ENCODE assay signal across 28 cellular contexts in genomic region chr5:127666043-127666716, GRCh38. TPM values are rescaled to one million over a fixed set of nuclear protein-coding genes. Genes with fewer than 3 reads are reported as not detected.
DNase-seq lines count a peak whose midpoint lies in the region; ATAC-seq and TF ChIP-seq lines count a peak whose summit lies in the region.
"Had no signal": no experiment of that assay in that cellular context is flagged by ENCODE, and none has a peak within 500 bp of the region (broad histone marks: within the 10 kb centered on the region; RNA-seq: fewer than 3 reads in every experiment).

No MANE protein-coding gene starts in this region.

- WGBS in IMR-90 (ENCODE audit: extremely low coverage in 2 of 2, insufficient read length in 1 of 2), 2 experiments: no CpG with 5 or more reads among the region's 3 CpGs

- H3K4me3 Mint-ChIP-seq in activated CD4-positive, alpha-beta memory T cell treated with anti-CD3 and anti-CD28 coated beads for 36 hours: no peak overlapping the region
- H3K4me3 Mint-ChIP-seq: activated CD4-positive, alpha-beta T cell treated with anti-CD3 and anti-CD28 coated beads for 36 hours; neural crest cell; T-helper 1 cell treated with Interleukin-12 subunit alpha and Interleukin-12 subunit beta and Interleukin-4 antibody, amounts not matched to agents 30 μg/mL and 1 μg/mL, for 36 hours had no signal

- intact Hi-C loops in IMR-90 (cut with micrococcal nuclease) (no loop called here), gastrocnemius medialis (cut with DNase I; ENCODE audit: low total_unique reads) (no loop called here)
- intact Hi-C loops in activated CD4-positive, alpha-beta memory T cell treated with anti-CD3 and anti-CD28 coated beads for 36 hours (cut with micrococcal nuclease): no loop called here

- no peak overlapping the region for H4K91ac ChIP-seq in IMR-90 (ENCODE audit: insufficient read depth, low read depth, low read length)

- dilution Hi-C loops in IMR-90 (cut with HindIII; ENCODE audit: low sequenced_read_pairs, unreplicated experiment): no loop called here

- H2AFZ ChIP-seq in IMR-90 (replicated peaks; ENCODE audit: low read length, poor library complexity): no peak overlapping the region

- H3K36me3 Mint-ChIP-seq in activated CD4-positive, alpha-beta memory T cell treated with anti-CD3 and anti-CD28 coated beads for 36 hours: no peaks in the 10 kb centered on the region

- no peaks in the 10 kb centered on the region for H4K20me1 ChIP-seq in IMR-90 (ENCODE audit: insufficient read depth, low read length)

- H3K36me3 ChIP-seq in IMR-90 (ENCODE audit: control insufficient read depth, insufficient read depth, low read length) (no peaks in the 10 kb centered on the region), WERI-Rb-1 (no peaks in the 10 kb centered on the region), gastrocnemius medialis (no peaks in the 10 kb centered on the region)
- H3K36me3 ChIP-seq: adrenal gland, right lobe of liver, stomach, tibial nerve had no signal

- H3K4ac ChIP-seq in IMR-90 (ENCODE audit: low read depth, low read length): no peak overlapping the region

- H4K5ac ChIP-seq in IMR-90 (ENCODE audit: low read depth, low read length): no peak overlapping the region

- no peaks in the 10 kb centered on the region for H3K9me1 ChIP-seq in IMR-90 (ENCODE audit: insufficient read depth, low read length)

- H3K79me1 ChIP-seq in IMR-90 (ENCODE audit: low read depth in 1 of 2, low read length in 2 of 2): no peaks in the 10 kb centered on the region

- H3K27me3 Mint-ChIP-seq in activated CD4-positive, alpha-beta memory T cell treated with anti-CD3 and anti-CD28 coated beads for 36 hours: no peaks in the 10 kb centered on the region

- H3K9me3 ChIP-seq in IMR-90 (ENCODE audit: control insufficient read depth, insufficient read depth, low read length) (no peaks in the 10 kb centered on the region), WERI-Rb-1 (ENCODE audit: severe bottlenecking) (no peaks in the 10 kb centered on the region), gastrocnemius medialis (no peaks in the 10 kb centered on the region)
- H3K9me3 ChIP-seq: adrenal gland, right lobe of liver, stomach, tibial nerve had no signal

- BruUV-seq in IMR-90 (replicated peaks; lab: Mats Ljungman, UMichigan): no TSS peak

- H2BK15ac ChIP-seq in IMR-90 (ENCODE audit: low read depth, low read length): no peak overlapping the region

- H3K4me3 ChIP-seq in IMR-90 (ENCODE audit: insufficient read depth, low read depth, low read length) (no peak overlapping the region), WERI-Rb-1 (ENCODE audit: low read depth, low read length) (no peak overlapping the region), gastrocnemius medialis (no peak overlapping the region)
- H3K4me3 ChIP-seq: adrenal gland, right lobe of liver, stomach, tibial nerve had no signal

- POLR2A ChIA-PET in IMR-90 (lab: Charles Lee; ENCODE audit: unreplicated experiment): no interaction called here
- POLR2A ChIA-PET in activated CD4-positive, alpha-beta memory T cell treated with anti-CD3 and anti-CD28 coated beads for 36 hours (lab: Charles Lee): no interaction called here

- H2AK5ac ChIP-seq in IMR-90 (ENCODE audit: low read depth, low read length): no peak overlapping the region

- H4K8ac ChIP-seq in IMR-90 (ENCODE audit: low read depth in 2 of 2, low read length in 2 of 2): no peak overlapping the region

- no peak overlapping the region for H3K9ac ChIP-seq in IMR-90 (ENCODE audit: low read depth, low read length)

- no peaks in the 10 kb centered on the region for H3K9me3 Mint-ChIP-seq in activated CD4-positive, alpha-beta memory T cell treated with anti-CD3 and anti-CD28 coated beads for 36 hours
- H3K9me3 Mint-ChIP-seq: neural crest cell; T-helper 1 cell treated with Interleukin-12 subunit alpha and Interleukin-12 subunit beta and Interleukin-4 antibody, amounts not matched to agents 30 μg/mL and 1 μg/mL, for 36 hours had no signal

- TF ChIP-seq POLR2A in IMR-90 (IDR thresholded peaks at IDR 0.05; ENCODE audit: low read depth, low read length) (no peak), gastrocnemius medialis (IDR thresholded peaks at IDR 0.05) (no peak)

- no peak overlapping the region for H3K56ac ChIP-seq in IMR-90 (ENCODE audit: extremely low read depth, insufficient read depth, low read length)

- H3K27ac ChIP-seq in IMR-90 (ENCODE audit: insufficient read depth, low read length) (no peak overlapping the region), WERI-Rb-1 (peak overlapping the region; percentile 25), gastrocnemius medialis (peak overlapping the region; percentile 19 to 81 (median 52))
- H3K27ac ChIP-seq: adrenal gland, right lobe of liver had no signal

- TF ChIP-seq CTCF in IMR-90 (conservative IDR thresholded peaks at IDR 0.05; ENCODE audit: low read depth, low read length): no peak
- TF ChIP-seq CTCF in WERI-Rb-1 (IDR thresholded peaks at IDR 0.05; ENCODE audit: low read depth, low read length): no peak
- no peak for TF ChIP-seq CTCF in gastrocnemius medialis (IDR thresholded peaks at IDR 0.05 in 4 of 5, conservative IDR thresholded peaks at IDR 0.05 in 1 of 5)

- H3K27ac Mint-ChIP-seq in activated CD4-positive, alpha-beta memory T cell treated with anti-CD3 and anti-CD28 coated beads for 36 hours: no peak overlapping the region
- H3K27ac Mint-ChIP-seq: activated CD4-positive, alpha-beta T cell treated with anti-CD3 and anti-CD28 coated beads for 36 hours; T-helper 1 cell treated with Interleukin-12 subunit alpha and Interleukin-12 subunit beta and Interleukin-4 antibody, amounts not matched to agents 30 μg/mL and 1 μg/mL, for 36 hours had no signal

- no peak overlapping the region for H2BK20ac ChIP-seq in IMR-90 (ENCODE audit: low read depth, low read length)

- no peak overlapping the region for H2AK9ac ChIP-seq in IMR-90 (replicated peaks; ENCODE audit: low read depth, low read length, poor library complexity)

- DNase-seq in IMR-90: no peak
- no peak for DNase-seq in WERI-Rb-1
- peak; percentile 64 for DNase-seq in fibroblast of the conjunctiva (ENCODE audit: low read depth)
- no peak for DNase-seq in gastrocnemius medialis
- no peak for DNase-seq in activated CD4-positive, alpha-beta memory T cell treated with anti-CD3 and anti-CD28 coated beads for 36 hours
- DNase-seq in NCI-H1417 (lab: John Stamatoyannopoulos, UW): no peak
- DNase-seq: activated CD4-positive, alpha-beta T cell treated with anti-CD3 and anti-CD28 coated beads for 36 hours; activated CD8-positive, alpha-beta memory T cell treated with anti-CD3 and anti-CD28 coated beads for 24 hours; activated gamma-delta T cell treated with Interleukin-2 at 50 U/mL for 16 hours; activated T-cell treated with anti-CD3 and anti-CD28 coated beads, Interleukin-2, amount 50 U/mL, for 1 hour; adrenal gland; dermis blood vessel endothelial cell; foreskin fibroblast; hypothalamus; NCI-H2081 treated with DMSO at 0.1 percent for 48 hours; NCI-H510A; posterior cingulate gyrus; right lobe of liver; stomach had no signal

- H3K4me1 ChIP-seq in IMR-90 (ENCODE audit: control insufficient read depth, insufficient read depth, low read length): peaks cover 2% of the 10 kb centered on the region
- H3K4me1 ChIP-seq in gastrocnemius medialis: peaks cover 0 to 15% of the 10 kb centered on the region in 2 donors
- H3K4me1 ChIP-seq: adrenal gland, right lobe of liver had no signal

- ATAC-seq in IMR-90 (ENCODE audit: low read depth): peak; percentile 79
- ATAC-seq in gastrocnemius medialis: peak; percentile 58 to 73
- ATAC-seq in HG02981 (IDR thresholded peaks at IDR 0.05; ENCODE audit: unreplicated experiment): no peak
- ATAC-seq: activated CD4-positive, alpha-beta T cell treated with anti-CD3 and anti-CD28 coated beads for 36 hours; HCT116; HepG2; right lobe of liver had no signal

- no peak for TF ChIP-seq RAD21 in IMR-90 (IDR thresholded peaks at IDR 0.05; ENCODE audit: low read length)

- H3K4me2 ChIP-seq in IMR-90 (ENCODE audit: low read depth, low read length): no peak overlapping the region

- no peak overlapping the region for H3K23ac ChIP-seq in IMR-90 (ENCODE audit: low read depth, low read length)

- H3K14ac ChIP-seq in IMR-90 (replicated peaks; ENCODE audit: low read depth, low read length): no peak overlapping the region

- no peak overlapping the region for H3K18ac ChIP-seq in IMR-90 (ENCODE audit: low read depth, low read length)

- CTCF ChIA-PET in IMR-90 (lab: Yijun Ruan, JAX): interaction anchor here (0.9 to 1.0 kb wide), 2 partner anchors 18 to 26 kb away, joined by 3 read pairs; no protein-coding TSS in a partner anchor
- CTCF ChIA-PET in activated CD4-positive, alpha-beta memory T cell treated with anti-CD3 and anti-CD28 coated beads for 36 hours (lab: Charles Lee): no interaction called here

- in situ Hi-C loops in IMR-90 (cut with MboI; ENCODE audit: low sequenced_read_pairs) (no loop called here), gastrocnemius medialis (cut with MboI; ENCODE audit: low sequenced_read_pairs in 4 of 4) (no loop called here)

- peaks cover 4% of the 10 kb centered on the region; the same call in 1 of the 2 replicates for H3K27me3 ChIP-seq in IMR-90 (ENCODE audit: control insufficient read depth, insufficient read depth, low read length)
- H3K27me3 ChIP-seq in WERI-Rb-1 (ENCODE audit: insufficient read depth, low read depth, severe bottlenecking): no peaks in the 10 kb centered on the region
- H3K27me3 ChIP-seq in gastrocnemius medialis: no peaks in the 10 kb centered on the region
- H3K27me3 ChIP-seq: adrenal gland, right lobe of liver, stomach, tibial nerve had no signal

- no peak overlapping the region for H2BK5ac ChIP-seq in IMR-90 (ENCODE audit: low read depth, low read length, poor library complexity, severe bottlenecking)

- no peaks in the 10 kb centered on the region for H3K4me1 Mint-ChIP-seq in activated CD4-positive, alpha-beta memory T cell treated with anti-CD3 and anti-CD28 coated beads for 36 hours (ENCODE audit: low read depth)
- H3K4me1 Mint-ChIP-seq: activated CD4-positive, alpha-beta T cell treated with anti-CD3 and anti-CD28 coated beads for 36 hours had no signal

- H2BK120ac ChIP-seq in IMR-90 (ENCODE audit: low read depth, low read length): no peak overlapping the region

TF ChIP-seq in IMR-90, 13 proteins besides CTCF, POLR2A, EP300 and RAD21 (continues in another document):
- TF ChIP-seq CHD1 (IDR thresholded peaks at IDR 0.05; ENCODE audit: low read depth, low read length) (no peak), MAZ (IDR thresholded peaks at IDR 0.05; ENCODE audit: borderline replicate concordance, low read depth, low read length) (no peak)

RNA-seq across cellular contexts. Expression of gene CTXN3, which starts 17.3 kb away (rescaled TPM):
- total RNA-seq in IMR-90 (2012; rRNA removed) (not detected in 2 replicates), gastrocnemius medialis (under 1 TPM in 1 of 4 donors, not detected in 3; 0.22 TPM)
- not detected in 2 replicates for polyA plus RNA-seq in IMR-90 (2012; rRNA removed)
- not detected in 2 replicates for polyA plus RNA-seq in IMR-90 (2012; cell fraction: cytosol; rRNA removed)
- polyA plus RNA-seq in IMR-90 (2012; cell fraction: nucleus; rRNA removed; ENCODE audit: low replicate concordance): not detected in 2 replicates
- not detected for total RNA-seq in activated CD4-positive, alpha-beta memory T cell treated with anti-CD3 and anti-CD28 coated beads for 36 hours
- total RNA-seq: activated CD4-positive, alpha-beta T cell treated with anti-CD3 and anti-CD28 coated beads for 36 hours; adrenal gland; dermis blood vessel endothelial cell; G401; HepG2; liver; mononuclear cell; neural crest cell; right lobe of liver; stomach; tibial nerve had no signal
- polyA plus RNA-seq: adrenal gland, HepG2, liver, stomach had no signal

RNA-seq across cellular contexts. Expression of gene CCDC192, which starts 37.0 kb away (rescaled TPM):
- total RNA-seq in IMR-90 (2012; rRNA removed): not detected in 2 replicates
- polyA plus RNA-seq in IMR-90 (2012; rRNA removed): not detected in 2 replicates
- polyA plus RNA-seq in IMR-90 (2012; cell fraction: cytosol; rRNA removed): not detected in 2 replicates
- not detected in 2 replicates for polyA plus RNA-seq in IMR-90 (2012; cell fraction: nucleus; rRNA removed; ENCODE audit: low replicate concordance)
- not detected for total RNA-seq in gastrocnemius medialis
- not detected for total RNA-seq in activated CD4-positive, alpha-beta memory T cell treated with anti-CD3 and anti-CD28 coated beads for 36 hours
- total RNA-seq: activated CD4-positive, alpha-beta T cell treated with anti-CD3 and anti-CD28 coated beads for 36 hours; dermis blood vessel endothelial cell; G401; HepG2; liver; mononuclear cell; right lobe of liver had no signal
- polyA plus RNA-seq: HepG2, liver had no signal
